ENCODE assay signal across 12 cellular contexts in the genomic region with DNA sequence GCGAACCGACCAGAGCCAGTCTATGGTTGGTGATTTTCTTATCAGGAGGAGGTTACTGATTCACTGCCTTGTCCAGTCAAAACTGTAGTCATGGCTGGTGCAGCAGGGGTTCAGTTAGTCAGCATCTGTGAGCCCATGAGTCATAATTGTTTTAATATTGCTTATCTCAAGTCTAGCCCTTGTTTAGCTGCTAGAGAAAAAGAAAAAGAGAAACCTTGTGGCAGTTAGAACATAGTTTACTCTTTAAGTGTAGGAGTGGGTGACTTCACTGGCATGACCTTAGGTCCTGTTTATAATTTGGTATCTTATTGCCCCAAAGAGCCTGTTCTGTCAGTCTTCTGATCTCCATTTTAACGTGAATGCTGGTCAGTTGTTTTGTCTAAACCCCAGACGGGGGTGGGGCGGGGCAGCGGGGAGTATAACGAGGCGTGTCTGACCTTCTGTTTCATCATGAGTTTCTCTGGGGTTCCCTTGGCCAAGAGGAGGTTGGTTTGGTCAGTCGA.
DNase-seq lines count a peak whose midpoint lies in the region; ATAC-seq, FAIRE-seq and TF ChIP-seq lines count a peak whose summit lies in the region.
"Had no signal": no experiment of that assay in that cellular context is flagged by ENCODE, and none has a peak within 500 bp of the region (broad histone marks: within the 10 kb centered on the region; RNA-seq: fewer than 3 reads in every experiment).

No MANE protein-coding gene starts in this region.

- FAIRE-seq in astrocyte (lab: Jason Lieb, UNC): peak; percentile 39
- no peak for FAIRE-seq in D721Med (lab: Jason Lieb, UNC)
- FAIRE-seq: colon, TTC549 had no signal

- H3K27ac ChIP-seq in astrocyte (ENCODE audit: low read depth, low read length) (peak overlapping the region; percentile 89), osteoblast (ENCODE audit: low read depth, low read length) (peak overlapping the region; percentile 84), suprapubic skin (no peak overlapping the region)

- no peak overlapping the region for H3K4me3 Mint-ChIP-seq in astrocyte (ENCODE audit: unreplicated experiment)
- H3K4me3 Mint-ChIP-seq: B cell had no signal

- H3K4me3 ChIP-seq in astrocyte (ENCODE audit: insufficient read depth, low read depth, low read length) (peak overlapping the region; percentile 7), osteoblast (ENCODE audit: insufficient read depth, low read length) (peak overlapping the region; percentile 52), suprapubic skin (no peak overlapping the region)

- peaks cover 6% of the 10 kb centered on the region for H3K36me3 Mint-ChIP-seq in astrocyte (ENCODE audit: low read depth, unreplicated experiment)

- H4K20me1 ChIP-seq in astrocyte (ENCODE audit: insufficient read depth, low read length): no peaks in the 10 kb centered on the region
- no peaks in the 10 kb centered on the region for H4K20me1 ChIP-seq in osteoblast (ENCODE audit: insufficient read depth, low read length)

- no peak for TF ChIP-seq CTCF in astrocyte (IDR thresholded peaks at IDR 0.05; ENCODE audit: insufficient read depth, low read depth, low read length)
- TF ChIP-seq CTCF in osteoblast (IDR thresholded peaks at IDR 0.05; ENCODE audit: extremely low read depth, low read depth, low read length): no peak
- no peak for TF ChIP-seq CTCF in D721Med (IDR thresholded peaks at IDR 0.05; ENCODE audit: insufficient read depth, missing control alignments)
- no peak for TF ChIP-seq CTCF in suprapubic skin (IDR thresholded peaks at IDR 0.05)

- H3K4me2 ChIP-seq in astrocyte (ENCODE audit: low read length): peak overlapping the region; percentile 79
- peak overlapping the region; percentile 61 for H3K4me2 ChIP-seq in osteoblast (ENCODE audit: insufficient read depth, low read length)

- H3K27ac Mint-ChIP-seq in astrocyte (ENCODE audit: unreplicated experiment): peak overlapping the region; percentile 95
- H3K27ac Mint-ChIP-seq: B cell had no signal

- DNase-seq in activated CD4-positive, alpha-beta T cell treated with anti-CD3 and anti-CD28 coated beads for 48 hours: peak; percentile 39
- no peak for DNase-seq in activated CD4-positive, alpha-beta T cell treated with anti-CD3 and anti-CD28 coated beads for 1 hour
- DNase-seq in astrocyte (ENCODE audit: low read depth): peak; percentile 96
- peak; percentile 86 for DNase-seq in osteoblast (ENCODE audit: insufficient read length, low spot score, missing footprints)
- no peak for DNase-seq in D721Med (ENCODE audit: insufficient read length, low spot score)
- DNase-seq in activated CD8-positive, alpha-beta memory T cell treated with anti-CD3 and anti-CD28 coated beads, Interleukin-2, amount 50 U/mL, for 48 hours: no peak
- DNase-seq in suprapubic skin (ENCODE audit: low spot score in 2 of 2): no peak
- DNase-seq: NCI-H1694 treated with DMSO at 0.1 percent for 48 hours had no signal

- H3K36me3 ChIP-seq in astrocyte (ENCODE audit: insufficient read depth, low read length): no peaks in the 10 kb centered on the region
- H3K36me3 ChIP-seq in osteoblast (ENCODE audit: insufficient read depth, low read length): no peaks in the 10 kb centered on the region
- no peaks in the 10 kb centered on the region for H3K36me3 ChIP-seq in suprapubic skin

- peaks cover 30% of the 10 kb centered on the region for H3K4me1 ChIP-seq in astrocyte (ENCODE audit: insufficient read depth, low read length)
- H3K4me1 ChIP-seq in osteoblast (ENCODE audit: insufficient read depth, low read length): peaks cover 30% of the 10 kb centered on the region
- no peaks in the 10 kb centered on the region for H3K4me1 ChIP-seq in suprapubic skin

- peaks cover 2% of the 10 kb centered on the region for H3K9me3 Mint-ChIP-seq in astrocyte (ENCODE audit: unreplicated experiment)

- TF ChIP-seq EP300 in suprapubic skin (IDR thresholded peaks at IDR 0.05): no peak

- no peaks in the 10 kb centered on the region for H3K9me3 ChIP-seq in astrocyte (ENCODE audit: insufficient read depth, low read depth, low read length)
- H3K9me3 ChIP-seq in osteoblast (ENCODE audit: low read depth, low read length): no peaks in the 10 kb centered on the region
- H3K9me3 ChIP-seq in suprapubic skin: no peaks in the 10 kb centered on the region

- no peak for TF ChIP-seq POLR2A in suprapubic skin (IDR thresholded peaks at IDR 0.05)

- peaks cover 33% of the 10 kb centered on the region for H3K4me1 Mint-ChIP-seq in astrocyte (ENCODE audit: low read depth, unreplicated experiment)
- H3K4me1 Mint-ChIP-seq: B cell had no signal

- H2AFZ ChIP-seq in astrocyte (ENCODE audit: low read depth, low read length): no peak overlapping the region
- peak overlapping the region; percentile 58 for H2AFZ ChIP-seq in osteoblast (ENCODE audit: low read length)

- H3K27me3 Mint-ChIP-seq in astrocyte (ENCODE audit: low read depth, unreplicated experiment): no peaks in the 10 kb centered on the region

- H3K79me2 ChIP-seq in astrocyte (ENCODE audit: insufficient read depth, low read length) (no peaks in the 10 kb centered on the region), osteoblast (ENCODE audit: insufficient read depth, low read length) (no peaks in the 10 kb centered on the region)

- H3K27me3 ChIP-seq in astrocyte (ENCODE audit: insufficient read depth, low read length) (no peaks in the 10 kb centered on the region), osteoblast (ENCODE audit: insufficient read depth, low read length) (no peaks in the 10 kb centered on the region), suprapubic skin (no peaks in the 10 kb centered on the region)

- ATAC-seq in HG03354 (IDR thresholded peaks at IDR 0.05; ENCODE audit: poor library complexity, severe bottlenecking, unreplicated experiment): peak; percentile 53

- 77% methylated on average over 9 of the region's 9 CpGs for WGBS in suprapubic skin

- H3K9ac ChIP-seq in astrocyte (ENCODE audit: low read length): peak overlapping the region; percentile 78

Comparison
In these comparisons a context has a peak if more than half of its experiments do, and no peak if none do; other contexts are left out.
1. DNase-seq: peak in activated CD4-positive, alpha-beta T cell treated with anti-CD3 and anti-CD28 coated beads for 48 hours (single experiment), astrocyte (single experiment) and osteoblast (single experiment); none in activated CD4-positive, alpha-beta T cell treated with anti-CD3 and anti-CD28 coated beads for 1 hour (single experiment), D721Med (single experiment), activated CD8-positive, alpha-beta memory T cell treated with anti-CD3 and anti-CD28 coated beads, Interleukin-2, amount 50 U/mL, for 48 hours (single experiment) and suprapubic skin (0 of 2).